ENCODE assay signal across 11 cellular contexts in the genomic region with DNA sequence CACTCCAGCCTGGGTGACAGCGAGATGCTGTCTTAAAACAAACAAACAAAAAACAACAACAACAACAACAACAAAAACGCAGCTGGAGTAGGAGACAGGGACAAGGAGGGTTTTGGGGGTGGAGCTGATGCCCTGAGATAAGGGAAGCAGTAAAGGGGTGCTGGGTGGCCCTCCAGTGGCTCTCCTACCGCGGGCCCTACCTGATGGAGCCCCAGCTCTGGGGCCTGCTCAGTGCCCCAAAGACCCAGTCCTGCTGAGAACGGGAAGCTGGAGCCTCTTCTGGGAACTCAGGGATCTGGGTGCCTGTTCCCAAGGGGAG. TPM values are rescaled to one million over a fixed set of nuclear protein-coding genes. Genes with fewer than 3 reads are reported as not detected.
DNase-seq lines count a peak whose midpoint lies in the region; ATAC-seq and TF ChIP-seq lines count a peak whose summit lies in the region.
"Had no signal": no experiment of that assay in that cellular context is flagged by ENCODE, and none has a peak within 500 bp of the region (broad histone marks: within the 10 kb centered on the region; RNA-seq: fewer than 3 reads in every experiment).

No MANE protein-coding gene starts in this region.

- H3K9me3 ChIP-seq in NT2/D1 (ENCODE audit: insufficient read depth, low read length), result no peaks in the 10 kb centered on the region
- no peaks in the 10 kb centered on the region for H3K9me3 ChIP-seq in hepatocyte (ENCODE audit: low read depth)
- no peaks in the 10 kb centered on the region for H3K9me3 ChIP-seq in neural progenitor cell (ENCODE audit: low read depth)
- no peaks in the 10 kb centered on the region for H3K9me3 ChIP-seq in heart left ventricle

- no peak for TF ChIP-seq POLR2A in heart left ventricle (IDR thresholded peaks at IDR 0.05)

- H3K4me1 ChIP-seq in ACC112 (ENCODE audit: control insufficient read depth, insufficient read depth, low read length, unreplicated experiment) (no peaks in the 10 kb centered on the region), NT2/D1 (ENCODE audit: insufficient read depth, insufficient read length) (peaks cover 6% of the 10 kb centered on the region), hepatocyte (ENCODE audit: insufficient read depth) (peaks cover 12% of the 10 kb centered on the region), neural progenitor cell (peaks cover 19% of the 10 kb centered on the region), heart left ventricle (peaks cover 0 to 23% (median 8%) of the 10 kb centered on the region in 12 donors)

- H3K9ac ChIP-seq in NT2/D1 (ENCODE audit: insufficient read length, low read depth), result peak overlapping the region; percentile 73
- H3K9ac ChIP-seq in neural progenitor cell, result no peak overlapping the region

- H3K36me3 ChIP-seq in ACC112 (ENCODE audit: insufficient read depth, low read length) (no peaks in the 10 kb centered on the region), NT2/D1 (ENCODE audit: insufficient read depth, insufficient read length, low read length) (no peaks in the 10 kb centered on the region), hepatocyte (replicated peaks; ENCODE audit: insufficient read depth, low read depth) (no peaks in the 10 kb centered on the region), neural progenitor cell (no peaks in the 10 kb centered on the region), heart left ventricle (no peaks in the 10 kb centered on the region)

- TF ChIP-seq CTCF in hepatocyte (IDR thresholded peaks at IDR 0.05; ENCODE audit: poor library complexity), result no peak
- TF ChIP-seq CTCF in neural progenitor cell (IDR thresholded peaks at IDR 0.05), result no peak
- TF ChIP-seq CTCF in heart left ventricle (IDR thresholded peaks at IDR 0.05), result no peak

- H3K79me2 ChIP-seq in ACC112 (ENCODE audit: control insufficient read depth, insufficient read depth, low read length, unreplicated experiment) (no peaks in the 10 kb centered on the region), hepatocyte (no peaks in the 10 kb centered on the region), neural progenitor cell (ENCODE audit: low read depth) (no peaks in the 10 kb centered on the region)

- WGBS in hepatocyte (ENCODE audit: low lambda C conversion rate, missing lambda C conversion rate), result 34% methylated on average over 5 of the region's 5 CpGs
- WGBS in heart left ventricle, 4 donors, result 23 to 39% (median 36%) methylated on average over 5 of the region's 5 CpGs

- peaks cover 8% of the 10 kb centered on the region for H3K27me3 Mint-ChIP-seq in neural progenitor cell (ENCODE audit: insufficient read depth, low read depth)

- H3K36me3 Mint-ChIP-seq in neural progenitor cell, result no peaks in the 10 kb centered on the region

- H3K4me3 Mint-ChIP-seq in neural progenitor cell, result peak overlapping the region; percentile 70

- DNase-seq in NT2/D1 (ENCODE audit: low read depth, low spot score) (no peak), hepatocyte (ENCODE audit: low spot score) (no peak), neural progenitor cell (ENCODE audit: low spot score) (no peak), cortex of kidney (lab: John Stamatoyannopoulos, UW) (no peak), SIG-M5 treated with dmso at 0.1 percent for 504 hours (lab: John Stamatoyannopoulos, UW; ENCODE audit: unreplicated experiment) (no peak), MV-4-11 (lab: John Stamatoyannopoulos, UW) (no peak), heart left ventricle (no peak)
- DNase-seq: activated CD8-positive, alpha-beta memory T cell treated with anti-CD3 and anti-CD28 coated beads for 24 hours had no signal

- peaks cover 12% of the 10 kb centered on the region for H3F3A ChIP-seq in neural progenitor cell (ENCODE audit: low read depth)

- ATAC-seq in heart left ventricle, result no peak

- H3K4me3 ChIP-seq in ACC112 (ENCODE audit: low read depth, low read length), result peak overlapping the region; percentile 74; the same call in 1 of the 2 replicates
- peak overlapping the region; percentile 62 for H3K4me3 ChIP-seq in NT2/D1 (ENCODE audit: insufficient read length, low read depth)
- H3K4me3 ChIP-seq in hepatocyte, result no peak overlapping the region
- H3K4me3 ChIP-seq in neural progenitor cell, result peak overlapping the region; percentile 56
- peak overlapping the region in 4 of 12 donors; percentile 20 to 59 (median 55) for H3K4me3 ChIP-seq in heart left ventricle

- no peaks in the 10 kb centered on the region for H3K9me2 ChIP-seq in hepatocyte (replicated peaks; ENCODE audit: insufficient read depth)

- H3K27me3 ChIP-seq in ACC112 (ENCODE audit: insufficient read depth, low read length) (peaks cover 45% of the 10 kb centered on the region), NT2/D1 (ENCODE audit: insufficient read depth, insufficient read length) (peaks cover 25% of the 10 kb centered on the region), hepatocyte (peaks cover 90% of the 10 kb centered on the region), neural progenitor cell (peaks cover 54% of the 10 kb centered on the region), heart left ventricle (peaks cover 0 to 63% (median 9%) of the 10 kb centered on the region in 9 donors)

- no peak overlapping the region for H3K27ac Mint-ChIP-seq in neural progenitor cell

- H2AFZ ChIP-seq in ACC112 (ENCODE audit: low read length, unreplicated experiment) (no peak overlapping the region), hepatocyte (no peak overlapping the region), neural progenitor cell (replicated peaks) (peak overlapping the region; percentile 94)

- H3K27ac ChIP-seq in ACC112 (ENCODE audit: low read depth, low read length) (no peak overlapping the region), hepatocyte (no peak overlapping the region), neural progenitor cell (no peak overlapping the region), heart left ventricle (no peak overlapping the region)

- H3K4me1 Mint-ChIP-seq in neural progenitor cell, result peaks cover 13% of the 10 kb centered on the region

- H3K9me3 Mint-ChIP-seq in neural progenitor cell, result no peaks in the 10 kb centered on the region

- intact Hi-C loops in heart left ventricle (cut with DNase I), result no loop called here

- H3K4me2 ChIP-seq in hepatocyte (peak overlapping the region; percentile 97), neural progenitor cell (peak overlapping the region; percentile 85)

- H4K20me1 ChIP-seq in hepatocyte (ENCODE audit: insufficient read depth, poor library complexity, severe bottlenecking) (no peaks in the 10 kb centered on the region), neural progenitor cell (ENCODE audit: low read depth) (no peaks in the 10 kb centered on the region)

RNA-seq across cellular contexts. Expression of gene NAGS, which starts 21.3 kb away (rescaled TPM):
- total RNA-seq in hepatocyte (11.2 and 14.0 TPM in 2 replicates), neural progenitor cell (ENCODE audit: low replicate concordance) (1.8 and 2.2 TPM in 2 replicates), heart left ventricle (1 to 10 TPM in 3 of 9 donors, under 1 TPM in 6; 0.20 to 1.2 (median 0.37) TPM)
- polyA plus RNA-seq in hepatocyte (8.0 and 14.4 TPM in 2 replicates), heart left ventricle (1 to 10 TPM in 1 of 2 donors, under 1 TPM in 1; 0.57 to 1.2 TPM)

RNA-seq across cellular contexts. Expression of gene PYY, which starts 29.4 kb away (rescaled TPM):
- total RNA-seq in hepatocyte (3.2 TPM in 1 of 2 replicates, not detected in the other), neural progenitor cell (ENCODE audit: low replicate concordance) (0.40 TPM in 1 of 2 replicates, not detected in the other), heart left ventricle (not detected)
- polyA plus RNA-seq in hepatocyte (0.28 and 16.9 TPM in 2 replicates), heart left ventricle (not detected)
- total RNA-seq: kidney epithelial cell had no signal
- polyA plus RNA-seq: adipose tissue had no signal

RNA-seq across cellular contexts. Expression of gene TMEM101, which starts 31.6 kb away (rescaled TPM):
- 41.0 and 43.3 TPM in 2 replicates for total RNA-seq in hepatocyte
- polyA plus RNA-seq in hepatocyte, result 27.8 and 33.4 TPM in 2 replicates
- total RNA-seq in neural progenitor cell (ENCODE audit: low replicate concordance), result 33.8 and 55.9 TPM in 2 replicates
- 10 to 100 TPM; 13.4 to 22.1 (median 19.3) TPM for total RNA-seq in heart left ventricle
- polyA plus RNA-seq in heart left ventricle, result 10 to 100 TPM; 16.7 to 31.1 TPM

RNA-seq across cellular contexts. Expression of gene PPY, which starts 40.9 kb away (rescaled TPM):
- total RNA-seq in hepatocyte (not detected in 2 replicates), neural progenitor cell (ENCODE audit: low replicate concordance) (not detected in 2 replicates), heart left ventricle (not detected)
- polyA plus RNA-seq in hepatocyte (not detected in 2 replicates), heart left ventricle (not detected)
- total RNA-seq: kidney epithelial cell had no signal
